ENCODE assay signal across 20 cellular contexts in genomic region chr12:26401874-26402273, GRCh38.
"Had no signal": no experiment of that assay in that cellular context is flagged by ENCODE, and none has a peak within 500 bp of the region (broad histone marks: within the 10 kb centered on the region; RNA-seq: fewer than 3 reads in every experiment).

No MANE protein-coding gene starts in this region.

- H3K4me3 Mint-ChIP-seq: effector memory CD8-positive, alpha-beta T cell; naive thymus-derived CD8-positive, alpha-beta T cell; nephron progenitor cell; stimulated activated effector memory CD8-positive, alpha-beta T cell treated with anti-CD3 and anti-CD28 coated beads, Interleukin-12 subunit alpha, Interleukin-12 subunit beta, amount 100 ng/mL, for 72 hours had no signal

- H3K4me3 ChIP-seq: coronary artery, esophagus squamous epithelium, left lung, psoas muscle, sigmoid colon, stomach, thyroid gland had no signal

- H3K27ac Mint-ChIP-seq: effector memory CD8-positive, alpha-beta T cell; naive thymus-derived CD8-positive, alpha-beta T cell; nephron progenitor cell; stimulated activated effector memory CD8-positive, alpha-beta T cell treated with anti-CD3 and anti-CD28 coated beads, Interleukin-12 subunit alpha, Interleukin-12 subunit beta, amount 100 ng/mL, for 72 hours had no signal

- H3K27me3 ChIP-seq: esophagus squamous epithelium, left lung, sigmoid colon, stomach, thyroid gland had no signal

- H3K9me3 Mint-ChIP-seq: effector memory CD8-positive, alpha-beta T cell; naive thymus-derived CD8-positive, alpha-beta T cell; nephron progenitor cell; stimulated activated effector memory CD8-positive, alpha-beta T cell treated with anti-CD3 and anti-CD28 coated beads, Interleukin-12 subunit alpha, Interleukin-12 subunit beta, amount 100 ng/mL, for 72 hours had no signal

- H3K27ac ChIP-seq: coronary artery, esophagus squamous epithelium, left lung, psoas muscle, sigmoid colon, stomach, thyroid gland had no signal

- DNase-seq: effector memory CD8-positive, alpha-beta T cell; erythroblast; esophagus squamous epithelium; foreskin melanocyte; kidney; left lung; naive thymus-derived CD8-positive, alpha-beta T cell; nephron progenitor cell; posterior cingulate gyrus; psoas muscle; right cardiac atrium; sigmoid colon; stimulated activated CD4-positive, alpha-beta T cell treated with anti-CD3 and anti-CD28 coated beads, Interleukin-2, amount 100 ng/mL, for 24 hours; stimulated activated CD4-positive, alpha-beta T cell treated with anti-CD3 and anti-CD28 coated beads, Interleukin-4, amount 100 ng/mL, for 24 hours; stimulated activated naive CD4-positive, alpha-beta T cell treated with Interleukin-2 at 50 U/mL for 16 hours had no signal

- H3K9me3 ChIP-seq: esophagus squamous epithelium, left lung, psoas muscle, sigmoid colon, stomach, thyroid gland had no signal

- H3K4me1 Mint-ChIP-seq: naive thymus-derived CD8-positive, alpha-beta T cell; nephron progenitor cell; stimulated activated effector memory CD8-positive, alpha-beta T cell treated with anti-CD3 and anti-CD28 coated beads, Interleukin-12 subunit alpha, Interleukin-12 subunit beta, amount 100 ng/mL, for 72 hours had no signal

- H3K27me3 Mint-ChIP-seq: effector memory CD8-positive, alpha-beta T cell; naive thymus-derived CD8-positive, alpha-beta T cell had no signal

- ATAC-seq: effector memory CD8-positive, alpha-beta T cell; naive thymus-derived CD8-positive, alpha-beta T cell; right cardiac atrium; stimulated activated effector memory CD8-positive, alpha-beta T cell treated with anti-CD3 and anti-CD28 coated beads, Interleukin-12 subunit alpha, Interleukin-12 subunit beta, amount 100 ng/mL, for 72 hours had no signal

- H3K36me3 Mint-ChIP-seq: stimulated activated effector memory CD8-positive, alpha-beta T cell treated with anti-CD3 and anti-CD28 coated beads, Interleukin-12 subunit alpha, Interleukin-12 subunit beta, amount 100 ng/mL, for 72 hours had no signal

- H3K36me3 ChIP-seq: thyroid gland had no signal

- FAIRE-seq: endometrium, kidney had no signal

- H3K4me1 ChIP-seq: left lung, psoas muscle, sigmoid colon, stomach, thyroid gland had no signal
